1 cellular context compared by ENCODE assay signal in genomic region chr1:224438989-224439388, GRCh38.
TF ChIP-seq lines count a peak whose summit lies in the region.

No MANE protein-coding gene starts in this region.

TF ChIP-seq in HepG2, 621 proteins besides CTCF, POLR2A, EP300 and RAD21 (continued from another document and continues in another):
- TF ChIP-seq, protein P1, sequence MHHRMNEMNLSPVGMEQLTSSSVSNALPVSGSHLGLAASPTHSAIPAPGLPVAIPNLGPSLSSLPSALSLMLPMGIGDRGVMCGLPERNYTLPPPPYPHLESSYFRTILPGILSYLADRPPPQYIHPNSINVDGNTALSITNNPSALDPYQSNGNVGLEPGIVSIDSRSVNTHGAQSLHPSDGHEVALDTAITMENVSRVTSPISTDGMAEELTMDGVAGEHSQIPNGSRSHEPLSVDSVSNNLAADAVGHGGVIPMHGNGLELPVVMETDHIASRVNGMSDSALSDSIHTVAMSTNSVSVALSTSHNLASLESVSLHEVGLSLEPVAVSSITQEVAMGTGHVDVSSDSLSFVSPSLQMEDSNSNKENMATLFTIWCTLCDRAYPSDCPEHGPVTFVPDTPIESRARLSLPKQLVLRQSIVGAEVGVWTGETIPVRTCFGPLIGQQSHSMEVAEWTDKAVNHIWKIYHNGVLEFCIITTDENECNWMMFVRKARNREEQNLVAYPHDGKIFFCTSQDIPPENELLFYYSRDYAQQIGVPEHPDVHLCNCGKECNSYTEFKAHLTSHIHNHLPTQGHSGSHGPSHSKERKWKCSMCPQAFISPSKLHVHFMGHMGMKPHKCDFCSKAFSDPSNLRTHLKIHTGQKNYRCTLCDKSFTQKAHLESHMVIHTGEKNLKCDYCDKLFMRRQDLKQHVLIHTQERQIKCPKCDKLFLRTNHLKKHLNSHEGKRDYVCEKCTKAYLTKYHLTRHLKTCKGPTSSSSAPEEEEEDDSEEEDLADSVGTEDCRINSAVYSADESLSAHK (CRISPR knock-in tag; IDR thresholded peaks at IDR 0.05; ENCODE audit: borderline replicate concordance), result no peak
- TF ChIP-seq HIC2 (CRISPR knock-in tag; IDR thresholded peaks at IDR 0.05; ENCODE audit: low read depth), result peak; percentile 88
- TF ChIP-seq ZNF792 (CRISPR knock-in tag; IDR thresholded peaks at IDR 0.05), result 0 out of 2 replicates have a peak, but pooled peaks have one; percentile 22
- TF ChIP-seq RFX3 (CRISPR knock-in tag; IDR thresholded peaks at IDR 0.05), result no peak
- TF ChIP-seq ATF6 (CRISPR knock-in tag; conservative IDR thresholded peaks at IDR 0.05), result no peak
- TF ChIP-seq ZMYM4 (CRISPR knock-in tag; IDR thresholded peaks at IDR 0.05), result peak; percentile 43; the same call in 1 of the 2 replicates
- 0 out of 2 replicates have a peak, but pooled peaks have one; percentile 15 for TF ChIP-seq MIXL1 (CRISPR knock-in tag; IDR thresholded peaks at IDR 0.05)
- TF ChIP-seq ZNF614 (CRISPR knock-in tag; IDR thresholded peaks at IDR 0.05; ENCODE audit: borderline replicate concordance), result peak; percentile 44; the same call in 1 of the 2 replicates
- TF ChIP-seq SOX5 (CRISPR knock-in tag; IDR thresholded peaks at IDR 0.05; ENCODE audit: borderline replicate concordance), result peak; percentile 42; the same call in 1 of the 2 replicates
- no peak for TF ChIP-seq GLI4 (CRISPR knock-in tag; IDR thresholded peaks at IDR 0.05; ENCODE audit: borderline replicate concordance)
- TF ChIP-seq MAX (IDR thresholded peaks at IDR 0.05), result 0 out of 2 replicates have a peak, but pooled peaks have one; percentile 23
- peak; percentile 6; the same call in 1 of the 2 replicates for TF ChIP-seq HNF4A (CRISPR knock-in tag; IDR thresholded peaks at IDR 0.05)
- TF ChIP-seq ZSCAN9 (CRISPR knock-in tag; IDR thresholded peaks at IDR 0.05; ENCODE audit: borderline replicate concordance), result 0 out of 2 replicates have a peak, but pooled peaks have one; percentile 20
- peak; percentile 62 for TF ChIP-seq FOXP4 (CRISPR knock-in tag; IDR thresholded peaks at IDR 0.05)
- TF ChIP-seq IKZF5 (CRISPR knock-in tag; IDR thresholded peaks at IDR 0.05), result peak; percentile 46; the same call in 1 of the 2 replicates
- no peak for TF ChIP-seq NKX3-1 (CRISPR knock-in tag; IDR thresholded peaks at IDR 0.05)
- TF ChIP-seq MXD4 (CRISPR knock-in tag; IDR thresholded peaks at IDR 0.05), result 0 out of 2 replicates have a peak, but pooled peaks have one; percentile 27
- TF ChIP-seq DMAP1 (CRISPR knock-in tag; IDR thresholded peaks at IDR 0.05), result 0 out of 2 replicates have a peak, but pooled peaks have one; percentile 38
- TF ChIP-seq, protein P2, sequence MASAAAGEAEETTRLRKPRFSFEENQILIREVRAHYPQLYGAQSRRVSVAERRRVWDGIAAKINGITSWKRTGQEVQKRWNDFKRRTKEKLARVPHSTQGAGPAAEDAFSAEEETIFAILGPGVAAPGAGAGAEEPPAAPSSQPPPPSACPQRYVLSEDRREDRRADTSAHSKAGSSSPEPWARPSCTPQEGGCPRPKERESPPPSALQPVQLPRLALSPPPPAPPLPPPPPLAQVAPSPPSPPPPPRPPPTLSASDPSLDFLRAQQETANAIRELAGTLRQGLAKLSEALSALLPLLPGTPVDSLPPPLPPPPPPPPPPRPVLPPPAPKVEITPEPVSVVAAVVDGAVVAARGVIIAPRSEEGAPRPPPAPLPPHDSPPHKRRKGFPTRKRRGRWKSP (CRISPR knock-in tag; IDR thresholded peaks at IDR 0.05), result 0 out of 2 replicates have a peak, but pooled peaks have one; percentile 37
- TF ChIP-seq YY1 (IDR thresholded peaks at IDR 0.05; ENCODE audit: insufficient read depth, insufficient replicate concordance, low read depth, low read length), result no peak
- 0 out of 2 replicates have a peak, but pooled peaks have one; percentile 52 for TF ChIP-seq RXRB (CRISPR knock-in tag; IDR thresholded peaks at IDR 0.05; ENCODE audit: borderline replicate concordance)
- TF ChIP-seq PHF21A (CRISPR knock-in tag; IDR thresholded peaks at IDR 0.05), result peak; percentile 31; the same call in 1 of the 2 replicates
- peak; percentile 53; the same call in 1 of the 2 replicates for TF ChIP-seq KMT2A (CRISPR knock-in tag; IDR thresholded peaks at IDR 0.05)
- TF ChIP-seq, protein P3, sequence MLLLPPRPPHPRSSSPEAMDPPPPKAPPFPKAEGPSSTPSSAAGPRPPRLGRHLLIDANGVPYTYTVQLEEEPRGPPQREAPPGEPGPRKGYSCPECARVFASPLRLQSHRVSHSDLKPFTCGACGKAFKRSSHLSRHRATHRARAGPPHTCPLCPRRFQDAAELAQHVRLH (CRISPR knock-in tag; IDR thresholded peaks at IDR 0.05; ENCODE audit: borderline replicate concordance, low read depth), result no peak
- TF ChIP-seq ZNF589 (CRISPR knock-in tag; conservative IDR thresholded peaks at IDR 0.05), result no peak
- no peak for TF ChIP-seq NRL (CRISPR knock-in tag; IDR thresholded peaks at IDR 0.05; ENCODE audit: borderline replicate concordance)
- no peak for TF ChIP-seq NFRKB (IDR thresholded peaks at IDR 0.05)
- TF ChIP-seq, protein P4, sequence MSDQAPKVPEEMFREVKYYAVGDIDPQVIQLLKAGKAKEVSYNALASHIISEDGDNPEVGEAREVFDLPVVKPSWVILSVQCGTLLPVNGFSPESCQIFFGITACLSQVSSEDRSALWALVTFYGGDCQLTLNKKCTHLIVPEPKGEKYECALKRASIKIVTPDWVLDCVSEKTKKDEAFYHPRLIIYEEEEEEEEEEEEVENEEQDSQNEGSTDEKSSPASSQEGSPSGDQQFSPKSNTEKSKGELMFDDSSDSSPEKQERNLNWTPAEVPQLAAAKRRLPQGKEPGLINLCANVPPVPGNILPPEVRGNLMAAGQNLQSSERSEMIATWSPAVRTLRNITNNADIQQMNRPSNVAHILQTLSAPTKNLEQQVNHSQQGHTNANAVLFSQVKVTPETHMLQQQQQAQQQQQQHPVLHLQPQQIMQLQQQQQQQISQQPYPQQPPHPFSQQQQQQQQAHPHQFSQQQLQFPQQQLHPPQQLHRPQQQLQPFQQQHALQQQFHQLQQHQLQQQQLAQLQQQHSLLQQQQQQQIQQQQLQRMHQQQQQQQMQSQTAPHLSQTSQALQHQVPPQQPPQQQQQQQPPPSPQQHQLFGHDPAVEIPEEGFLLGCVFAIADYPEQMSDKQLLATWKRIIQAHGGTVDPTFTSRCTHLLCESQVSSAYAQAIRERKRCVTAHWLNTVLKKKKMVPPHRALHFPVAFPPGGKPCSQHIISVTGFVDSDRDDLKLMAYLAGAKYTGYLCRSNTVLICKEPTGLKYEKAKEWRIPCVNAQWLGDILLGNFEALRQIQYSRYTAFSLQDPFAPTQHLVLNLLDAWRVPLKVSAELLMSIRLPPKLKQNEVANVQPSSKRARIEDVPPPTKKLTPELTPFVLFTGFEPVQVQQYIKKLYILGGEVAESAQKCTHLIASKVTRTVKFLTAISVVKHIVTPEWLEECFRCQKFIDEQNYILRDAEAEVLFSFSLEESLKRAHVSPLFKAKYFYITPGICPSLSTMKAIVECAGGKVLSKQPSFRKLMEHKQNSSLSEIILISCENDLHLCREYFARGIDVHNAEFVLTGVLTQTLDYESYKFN (CRISPR knock-in tag; conservative IDR thresholded peaks at IDR 0.05), result peak; percentile 66
- TF ChIP-seq ZNF746 (CRISPR knock-in tag; IDR thresholded peaks at IDR 0.05), result no peak
- no peak for TF ChIP-seq FIP1L1 (IDR thresholded peaks at IDR 0.05; ENCODE audit: borderline replicate concordance, insufficient read depth, low read depth, low read length)
- no peak for TF ChIP-seq ZFP90 (CRISPR knock-in tag; IDR thresholded peaks at IDR 0.05; ENCODE audit: borderline replicate concordance)
- TF ChIP-seq ZC3H13 (CRISPR knock-in tag; IDR thresholded peaks at IDR 0.05), result no peak
- TF ChIP-seq SKI (IDR thresholded peaks at IDR 0.05; ENCODE audit: partially characterized antibody), result no peak
- TF ChIP-seq ZEB1 (IDR thresholded peaks at IDR 0.05; ENCODE audit: insufficient replicate concordance, low read depth), result peak; percentile 40
- TF ChIP-seq CREB1 (IDR thresholded peaks at IDR 0.05), result no peak
- TF ChIP-seq CREB1 (CRISPR knock-in tag; IDR thresholded peaks at IDR 0.05), result 0 out of 2 replicates have a peak, but pooled peaks have one; percentile 22
- TF ChIP-seq KLF12 (CRISPR knock-in tag; IDR thresholded peaks at IDR 0.05; ENCODE audit: borderline replicate concordance), result no peak
- TF ChIP-seq JUN (CRISPR knock-in tag; IDR thresholded peaks at IDR 0.05), result 0 out of 2 replicates have a peak, but pooled peaks have one; percentile 72
- TF ChIP-seq, protein P5, sequence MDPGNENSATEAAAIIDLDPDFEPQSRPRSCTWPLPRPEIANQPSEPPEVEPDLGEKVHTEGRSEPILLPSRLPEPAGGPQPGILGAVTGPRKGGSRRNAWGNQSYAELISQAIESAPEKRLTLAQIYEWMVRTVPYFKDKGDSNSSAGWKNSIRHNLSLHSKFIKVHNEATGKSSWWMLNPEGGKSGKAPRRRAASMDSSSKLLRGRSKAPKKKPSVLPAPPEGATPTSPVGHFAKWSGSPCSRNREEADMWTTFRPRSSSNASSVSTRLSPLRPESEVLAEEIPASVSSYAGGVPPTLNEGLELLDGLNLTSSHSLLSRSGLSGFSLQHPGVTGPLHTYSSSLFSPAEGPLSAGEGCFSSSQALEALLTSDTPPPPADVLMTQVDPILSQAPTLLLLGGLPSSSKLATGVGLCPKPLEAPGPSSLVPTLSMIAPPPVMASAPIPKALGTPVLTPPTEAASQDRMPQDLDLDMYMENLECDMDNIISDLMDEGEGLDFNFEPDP (CRISPR knock-in tag; conservative IDR thresholded peaks at IDR 0.05), result no peak
- TF ChIP-seq ZNF703 (CRISPR knock-in tag; IDR thresholded peaks at IDR 0.05; ENCODE audit: borderline replicate concordance), result no peak
- peak; percentile 38; the same call in 1 of the 2 replicates for TF ChIP-seq ZKSCAN8 (CRISPR knock-in tag; IDR thresholded peaks at IDR 0.05; ENCODE audit: borderline replicate concordance)
- TF ChIP-seq ZGPAT (CRISPR knock-in tag; IDR thresholded peaks at IDR 0.05), result 0 out of 2 replicates have a peak, but pooled peaks have one; percentile 29
- TF ChIP-seq ERF (CRISPR knock-in tag; IDR thresholded peaks at IDR 0.05), result no peak
- TF ChIP-seq TEAD3 (CRISPR knock-in tag; optimal IDR thresholded peaks at IDR 0.05; ENCODE audit: borderline replicate concordance), result peak; percentile 100
